Comparison of ENCODE assay signal across 30 cellular contexts in genomic region chr11:45960387-45961110, GRCh38. TPM values are rescaled to one million over a fixed set of nuclear protein-coding genes. Genes with fewer than 3 reads are reported as not detected.
DNase-seq lines count a peak whose midpoint lies in the region; ATAC-seq, FAIRE-seq and TF ChIP-seq lines count a peak whose summit lies in the region.
"Had no signal": no experiment of that assay in that cellular context is flagged by ENCODE, and none has a peak within 500 bp of the region (broad histone marks: within the 10 kb centered on the region; RNA-seq: fewer than 3 reads in every experiment).

No MANE protein-coding gene starts in this region.

- intact Hi-C loops in K562 (cut with micrococcal nuclease) = no loop called here

- 54% methylated on average over 4 of the region's 4 CpGs for WGBS in K562 (ENCODE audit: insufficient coverage, low coverage, missing lambda C conversion rate)
- 66% methylated on average over 4 of the region's 4 CpGs for WGBS in liver

- H3K4me2 ChIP-seq in K562 (ENCODE audit: insufficient read depth, low read length) = no peak overlapping the region
- H3K4me2 ChIP-seq: GM23338 had no signal

- FAIRE-seq in K562 (lab: Jason Lieb, UNC) = no peak
- FAIRE-seq: islet of Langerhans had no signal

- H3K4me1 ChIP-seq in K562 (replicated peaks in 1 of 2; ENCODE audit: control insufficient read depth in 2 of 2, insufficient read depth in 2 of 2, low read length in 2 of 2) (peaks cover 3% of the 10 kb centered on the region in 2 experiments; a peak in 3 of 5 replicates), liver (ENCODE audit: control insufficient read depth in 4 of 4, insufficient read depth in 4 of 4, low read length in 3 of 4) (peaks cover 0 to 17% (median 10%) of the 10 kb centered on the region in 4 donors)

- H3K9ac ChIP-seq in K562 (ENCODE audit: insufficient read depth in 1 of 2, low read depth in 2 of 2, low read length in 2 of 2) (no peak overlapping the region), liver (ENCODE audit: low read depth in 1 of 2, low read length in 2 of 2) (no peak overlapping the region)

- H4K20me1 ChIP-seq in K562 (replicated peaks; ENCODE audit: control insufficient read depth, insufficient read depth, low read length) = no peaks in the 10 kb centered on the region

- in situ Hi-C loops in K562 (cut with MboI) = no loop called here

- CTCF ChIA-PET in K562 (lab: Yijun Ruan, JAX; ENCODE audit: low intra/inter-chr PET ratio) = no interaction called here

- H3K9me1 ChIP-seq in K562 (ENCODE audit: control insufficient read depth, insufficient read depth, low read length) = no peaks in the 10 kb centered on the region

- ATAC-seq in K562 = no peak
- ATAC-seq in HG02870 (IDR thresholded peaks at IDR 0.05; ENCODE audit: unreplicated experiment) = no peak
- ATAC-seq: activated CD4-positive, alpha-beta T cell treated with anti-CD3 and anti-CD28 coated beads for 36 hours; activated CD8-positive, alpha-beta T cell treated with anti-CD3 and anti-CD28 coated beads, Interleukin-2, amount 10 ng/mL, durations not matched to agents 7 days and 5 days; GM23338; SK-N-SH treated with all-trans-retinoic acid at 6 μM for 48 hours; stimulated activated effector memory CD8-positive, alpha-beta T cell treated with anti-CD3 and anti-CD28 coated beads, Interleukin-12 subunit alpha, Interleukin-12 subunit beta, amount 100 ng/mL, for 72 hours had no signal

- H3K79me2 ChIP-seq in K562 (ENCODE audit: control insufficient read depth, insufficient read depth, low read length) = no peaks in the 10 kb centered on the region

- no peak for TF ChIP-seq CTCF in K562 (IDR thresholded peaks at IDR 0.05 in 2 of 3, conservative IDR thresholded peaks at IDR 0.05 in 1 of 3; ENCODE audit: insufficient read depth in 2 of 3, low read depth in 1 of 3, low read length in 3 of 3)
- TF ChIP-seq CTCF in liver (IDR thresholded peaks at IDR 0.05; ENCODE audit: low read depth, low read length, missing input control) = no peak

- BruUV-seq in K562 (replicated peaks; lab: Mats Ljungman, UMichigan) = no TSS peak

- H2AFZ ChIP-seq in K562 (ENCODE audit: low read depth, low read length) = no peak overlapping the region
- H2AFZ ChIP-seq: GM23338 had no signal

- no peaks in the 10 kb centered on the region for H3K27me3 ChIP-seq in K562 (ENCODE audit: control insufficient read depth in 2 of 2, insufficient read depth in 2 of 2, low read length in 2 of 2)
- H3K27me3 ChIP-seq in liver (ENCODE audit: control insufficient read depth in 4 of 4, insufficient read depth in 4 of 4, low read length in 3 of 4) = no peaks in the 10 kb centered on the region
- H3K27me3 ChIP-seq: ascending aorta, cardiac muscle cell, esophagus muscularis mucosa had no signal

- peaks cover 23% of the 10 kb centered on the region; the same call in 2 of the 3 replicates for H3K36me3 ChIP-seq in K562 (ENCODE audit: control insufficient read depth, insufficient read depth, low read length)
- peaks cover 0 to 4% (median 2%) of the 10 kb centered on the region in 4 donors for H3K36me3 ChIP-seq in liver (ENCODE audit: control insufficient read depth in 4 of 4, insufficient read depth in 3 of 4, low read depth in 1 of 4, low read length in 3 of 4)

- H3K9me3 ChIP-seq in K562 (replicated peaks; ENCODE audit: control insufficient read depth, insufficient read depth, low read depth, low read length) (no peaks in the 10 kb centered on the region), liver (ENCODE audit: control insufficient read depth in 4 of 4, low read length in 3 of 4) (no peaks in the 10 kb centered on the region)
- H3K9me3 ChIP-seq: ascending aorta, esophagus muscularis mucosa had no signal

- H3K4me3 ChIP-seq in K562 (no peak overlapping the region), liver (ENCODE audit: low read depth in 1 of 3, low read length in 3 of 3) (no peak overlapping the region)
- H3K4me3 ChIP-seq: ascending aorta, cardiac muscle cell, esophagus muscularis mucosa, GM23338, lung had no signal

- H3K27ac ChIP-seq in K562 (ENCODE audit: extremely low read depth, low read depth, low read length) (no peak overlapping the region), liver (ENCODE audit: low read depth in 1 of 2, low read length in 2 of 2) (no peak overlapping the region)
- H3K27ac ChIP-seq: ascending aorta, cardiac muscle cell, esophagus muscularis mucosa had no signal

- POLR2A ChIA-PET in K562 (lab: Yijun Ruan, JAX) = interaction anchor here (0.7 to 1.4 kb wide), 2 partner anchors 10 to 41 kb away, joined by 3 to 4 read pairs; no protein-coding TSS in a partner anchor

- DNase-seq in AG20443 (ENCODE audit: low spot score) = peak; percentile 16
- DNase-seq in GM03348 (ENCODE audit: low spot score) = peak; percentile 31
- DNase-seq in K562 (ENCODE audit: extremely low read depth in 1 of 4, low spot score in 3 of 4) = no peak
- no peak for DNase-seq in pons (ENCODE audit: low spot score)
- DNase-seq in NCI-H748 treated with DMSO at 0.1 percent for 48 hours (lab: John Stamatoyannopoulos, UW) = no peak
- DNase-seq: activated CD4-positive, alpha-beta T cell treated with anti-CD3 and anti-CD28 coated beads for 36 hours; activated CD8-positive, alpha-beta T cell treated with anti-CD3 and anti-CD28 coated beads, Interleukin-2, amount 10 ng/mL, durations not matched to agents 7 days and 5 days; activated effector memory CD4-positive, alpha-beta T cell treated with anti-CD3 and anti-CD28 coated beads, Interleukin-2, amount 50 U/mL, for 16 hours; activated naive CD8-positive, alpha-beta T cell treated with anti-CD3 and anti-CD28 coated beads for 36 hours; CD4-positive, alpha-beta T cell; endodermal cell; NCI-H1105 treated with DMSO at 0.1 percent for 48 hours; NCI-H2081; NCI-H2227 treated with DMSO at 0.1 percent for 48 hours; NCI-H69; RPMI8226; stimulated activated CD4-positive, alpha-beta T cell treated with anti-CD3 and anti-CD28 coated beads, Interleukin-4, amount 100 ng/mL, for 1 hour; T-helper 2 cell had no signal

- TF ChIP-seq RAD21 in K562 (CRISPR knock-in tag; conservative IDR thresholded peaks at IDR 0.05 in 1 of 2, IDR thresholded peaks at IDR 0.05 in 1 of 2) (no peak), liver (IDR thresholded peaks at IDR 0.05) (peak in 1 of 2 donors; percentile 33)

- TF ChIP-seq EP300 in K562 (IDR thresholded peaks at IDR 0.05; ENCODE audit: low read length) = no peak

- TF ChIP-seq POLR2A in K562 (conservative IDR thresholded peaks at IDR 0.05) = no peak

RNA-seq across cellular contexts. Expression of gene LARGE2, which starts 38.1 kb away (rescaled TPM):
- total RNA-seq in K562 (2011; cell fraction: chromatin; rRNA removed; ENCODE audit: low replicate concordance) = 10.2 and 37.1 TPM in 2 replicates
- 31.2 and 41.2 TPM in 2 replicates for total RNA-seq in K562 (2011; cell fraction: nucleolus; rRNA removed)
- total RNA-seq in K562 (2011; cell fraction: nucleoplasm; rRNA removed) = 24.0 and 27.8 TPM in 2 replicates
- total RNA-seq in K562 (2014; rRNA removed) (6.6 and 8.7 TPM in 2 replicates), K562 (2014; rRNA removed; fragmentation: Illumina TruSeq; extraction: Trizol) (1.7 and 2.5 TPM in 2 replicates), K562 (2015; rRNA removed; fragmentation: Illumina TruSeq; extraction: Trizol) (2.6 and 2.7 TPM in 2 replicates), K562 (2021) (12.6 and 14.1 TPM in 2 replicates), liver (1 to 10 TPM; 1.3 to 1.9 TPM)
- polyA plus RNA-seq in K562 (2011; rRNA removed) (7.2 and 12.7 TPM in 2 replicates), K562 (2014; fragmentation: Illumina TruSeq; extraction: Trizol) (8.9 and 16.3 TPM in 2 replicates), K562 (2014; fragmentation: Nextera tagmentation; extraction: Ambion mirVana) (under 1 TPM; 0.56 to 0.80 TPM), K562 (2014; rRNA removed) (12.4 and 15.8 TPM in 2 replicates), liver (1 to 10 TPM; 1.3 to 1.7 TPM)
- polyA plus RNA-seq in K562 (2011; cell fraction: cytosol; rRNA removed) = 14.0 and 25.6 TPM in 2 replicates
- 41.1 and 66.6 TPM in 2 replicates for polyA plus RNA-seq in K562 (2011; cell fraction: nucleus; rRNA removed)
- polyA plus RNA-seq in K562 (2012) = 6.0 and 6.7 TPM in 2 replicates
- polyA minus RNA-seq in K562 (2011; rRNA and poly(A)+ RNA removed) = 2.7 and 3.1 TPM in 2 replicates
- 4.4 and 4.6 TPM in 2 replicates for polyA minus RNA-seq in K562 (2011; cell fraction: cytosol; rRNA and poly(A)+ RNA removed)
- polyA minus RNA-seq in K562 (2011; cell fraction: nucleus; rRNA and poly(A)+ RNA removed) = 7.1 and 8.6 TPM in 2 replicates
- total RNA-seq: ascending aorta, osteoblast had no signal

RNA-seq across cellular contexts. Expression of gene PEX16, which starts 42.9 kb away (rescaled TPM):
- 11.5 and 39.4 TPM in 2 replicates for total RNA-seq in K562 (2011; cell fraction: chromatin; rRNA removed; ENCODE audit: low replicate concordance)
- 47.2 and 58.2 TPM in 2 replicates for total RNA-seq in K562 (2011; cell fraction: nucleolus; rRNA removed)
- 22.8 and 24.3 TPM in 2 replicates for total RNA-seq in K562 (2011; cell fraction: nucleoplasm; rRNA removed)
- total RNA-seq in K562 (2014; rRNA removed) (43.9 and 48.4 TPM in 2 replicates), K562 (2014; rRNA removed; fragmentation: Illumina TruSeq; extraction: Trizol) (6.0 and 8.9 TPM in 2 replicates), K562 (2015; rRNA removed; fragmentation: Illumina TruSeq; extraction: Trizol) (16.2 and 22.5 TPM in 2 replicates), K562 (2021) (33.7 and 37.3 TPM in 2 replicates), liver (10 to 100 TPM; 18.8 to 26.1 TPM)
- polyA plus RNA-seq in K562 (2011; rRNA removed) (14.6 and 16.6 TPM in 2 replicates), K562 (2014; fragmentation: Illumina TruSeq; extraction: Trizol) (7.5 and 20.4 TPM in 2 replicates), K562 (2014; fragmentation: Nextera tagmentation; extraction: Ambion mirVana) (1 to 10 TPM; 1.5 to 3.9 TPM), K562 (2014; rRNA removed) (30.8 and 38.3 TPM in 2 replicates), liver (10 to 100 TPM; 33.5 to 41.2 TPM)
- polyA plus RNA-seq in K562 (2011; cell fraction: cytosol; rRNA removed) = 17.9 and 33.5 TPM in 2 replicates
- 42.7 and 61.1 TPM in 2 replicates for polyA plus RNA-seq in K562 (2011; cell fraction: nucleus; rRNA removed)
- polyA plus RNA-seq in K562 (2012) = 18.8 and 30.4 TPM in 2 replicates
- 7.6 and 8.4 TPM in 2 replicates for polyA minus RNA-seq in K562 (2011; rRNA and poly(A)+ RNA removed)
- 15.4 and 23.8 TPM in 2 replicates for polyA minus RNA-seq in K562 (2011; cell fraction: cytosol; rRNA and poly(A)+ RNA removed)
- 24.3 and 25.0 TPM in 2 replicates for polyA minus RNA-seq in K562 (2011; cell fraction: nucleus; rRNA and poly(A)+ RNA removed)

RNA-seq across cellular contexts. Expression of gene FREY1, which starts 53.5 kb away (rescaled TPM):
- 1.1 and 7.5 TPM in 2 replicates for total RNA-seq in K562 (2011; cell fraction: chromatin; rRNA removed; ENCODE audit: low replicate concordance)
- 3.9 and 5.7 TPM in 2 replicates for total RNA-seq in K562 (2011; cell fraction: nucleolus; rRNA removed)
- 3.1 and 4.0 TPM in 2 replicates for total RNA-seq in K562 (2011; cell fraction: nucleoplasm; rRNA removed)
- total RNA-seq in K562 (2014; rRNA removed) (1.5 TPM in 1 of 2 replicates, not detected in the other), K562 (2014; rRNA removed; fragmentation: Illumina TruSeq; extraction: Trizol) (not detected in 2 replicates), K562 (2015; rRNA removed; fragmentation: Illumina TruSeq; extraction: Trizol) (0.83 and 1.1 TPM in 2 replicates), K562 (2021) (0.76 and 1.1 TPM in 2 replicates), liver (1 to 10 TPM in 1 of 2 donors, under 1 TPM in 1; 0.75 to 2.1 TPM)
- polyA plus RNA-seq in K562 (2011; rRNA removed) (0.28 TPM in 1 of 2 replicates, not detected in the other), K562 (2014; fragmentation: Illumina TruSeq; extraction: Trizol) (0.25 TPM in 1 of 2 replicates, not detected in the other), K562 (2014; fragmentation: Nextera tagmentation; extraction: Ambion mirVana) (not detected), K562 (2014; rRNA removed) (not detected in 2 replicates), liver (under 1 TPM in 1 of 2 donors, not detected in 1; 0.18 TPM)
- 0.72 and 0.74 TPM in 2 replicates for polyA plus RNA-seq in K562 (2011; cell fraction: cytosol; rRNA removed)
- polyA plus RNA-seq in K562 (2011; cell fraction: nucleus; rRNA removed) = 1.00 and 1.8 TPM in 2 replicates
- 0.47 and 0.65 TPM in 2 replicates for polyA plus RNA-seq in K562 (2012)
- 0.66 TPM in 1 of 2 replicates, not detected in the other for polyA minus RNA-seq in K562 (2011; rRNA and poly(A)+ RNA removed)
- not detected in 2 replicates for polyA minus RNA-seq in K562 (2011; cell fraction: cytosol; rRNA and poly(A)+ RNA removed)
- 4.4 and 5.3 TPM in 2 replicates for polyA minus RNA-seq in K562 (2011; cell fraction: nucleus; rRNA and poly(A)+ RNA removed)
- total RNA-seq: ascending aorta, mucosa of gallbladder had no signal
- polyA plus RNA-seq: cardiac muscle cell, GM23338 had no signal

Comparison
In these comparisons a context has a peak if more than half of its experiments do, and no peak if none do; other contexts are left out.
1. DNase-seq: peak in AG20443 (single experiment) and GM03348 (single experiment); none in K562 (0 of 4), pons (single experiment) and NCI-H748 treated with DMSO at 0.1 percent for 48 hours (single experiment).